31 cellular contexts compared by ENCODE assay signal in the genomic region with DNA sequence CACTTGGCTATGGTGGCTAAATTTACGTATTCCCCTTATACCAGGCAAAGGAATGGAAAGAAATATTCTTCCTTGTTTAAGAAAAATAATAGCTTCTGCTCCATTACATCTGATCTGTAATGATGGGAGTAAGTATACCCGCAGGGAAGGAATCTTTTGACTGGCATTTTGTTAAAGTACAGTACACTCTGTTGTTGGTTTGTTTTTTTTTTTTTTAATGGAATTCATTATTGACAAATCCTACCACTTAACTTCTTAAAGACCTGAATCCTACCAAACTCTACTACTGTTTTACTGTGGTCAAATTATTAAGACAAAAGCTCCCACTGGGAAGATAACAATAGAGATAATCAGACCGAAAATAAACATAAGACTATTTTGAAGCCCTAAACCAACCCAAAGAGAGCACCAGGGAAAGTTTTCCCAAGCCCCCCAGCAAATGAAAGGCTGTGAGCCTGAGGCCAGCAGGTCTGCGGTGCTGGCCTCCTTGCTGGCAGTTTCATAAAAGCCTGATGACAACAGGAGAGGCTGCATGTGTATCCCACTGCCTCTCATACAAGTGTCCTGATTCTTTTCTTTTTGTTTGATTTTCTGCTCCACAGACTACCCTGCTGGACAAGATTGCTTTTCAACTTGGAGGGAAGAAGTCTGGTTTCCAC.
DNase-seq lines count a peak whose midpoint lies in the region; ATAC-seq lines count a peak whose summit lies in the region.
"Had no signal": no experiment of that assay in that cellular context is flagged by ENCODE, and none has a peak within 500 bp of the region (broad histone marks: within the 10 kb centered on the region; RNA-seq: fewer than 3 reads in every experiment).

No MANE protein-coding gene starts in this region.

- no peak overlapping the region for H3K4me2 ChIP-seq in mesendoderm (ENCODE audit: low read length)
- H3K4me2 ChIP-seq: hepatocyte had no signal

- H3K27ac Mint-ChIP-seq in activated T-cell treated with anti-CD3 and anti-CD28 coated beads, Interleukin-2, amount 50 U/mL, for 24 hours: peak overlapping the region; percentile 64
- H3K27ac Mint-ChIP-seq: activated B cell treated with CpG ODN at 0.5 μM for 24 hours; activated naive CD4-positive, alpha-beta T cell treated with anti-CD3 and anti-CD28 coated beads, Interleukin-2, amount 50 U/mL, for 24 hours; activated T-helper 17 cell treated with anti-CD3 and anti-CD28 coated beads, Interleukin-2, amount 50 U/mL, for 72 hours; CD4-positive, alpha-beta T cell; nephron had no signal

- H3K9me3 Mint-ChIP-seq in activated T-cell treated with anti-CD3 and anti-CD28 coated beads, Interleukin-2, amount 50 U/mL, for 24 hours: no peaks in the 10 kb centered on the region
- H3K9me3 Mint-ChIP-seq: activated B cell treated with CpG ODN at 0.5 μM for 24 hours; activated naive CD4-positive, alpha-beta T cell treated with anti-CD3 and anti-CD28 coated beads, Interleukin-2, amount 50 U/mL, for 24 hours; activated T-helper 17 cell treated with anti-CD3 and anti-CD28 coated beads, Interleukin-2, amount 50 U/mL, for 72 hours; CD4-positive, alpha-beta T cell; nephron had no signal

- peaks cover 65% of the 10 kb centered on the region for H3K36me3 Mint-ChIP-seq in activated T-cell treated with anti-CD3 and anti-CD28 coated beads, Interleukin-2, amount 50 U/mL, for 24 hours (ENCODE audit: low read depth)

- no peak overlapping the region for H3K56ac ChIP-seq in mesendoderm (ENCODE audit: low read length)

- no peaks in the 10 kb centered on the region for H3K9me3 ChIP-seq in thymus (ENCODE audit: control insufficient read depth)
- H3K9me3 ChIP-seq: lower lobe of right lung, right atrium auricular region, SJSA1, testis had no signal

- H3K4me1 ChIP-seq in mesendoderm (ENCODE audit: control insufficient read depth, low read depth, low read length) (peaks cover 14% of the 10 kb centered on the region), thymus (ENCODE audit: control insufficient read depth, insufficient read depth, low read length) (no peaks in the 10 kb centered on the region)
- H3K4me1 ChIP-seq: lower lobe of right lung, parathyroid adenoma, testis had no signal

- no peak overlapping the region for H2BK120ac ChIP-seq in mesendoderm (ENCODE audit: low read depth, low read length)

- H3K4ac ChIP-seq in mesendoderm (ENCODE audit: low read depth, low read length): no peak overlapping the region

- no peaks in the 10 kb centered on the region for H3K79me2 ChIP-seq in mesendoderm (ENCODE audit: control insufficient read depth, insufficient read depth, low read length)
- H3K79me2 ChIP-seq: hepatocyte, parathyroid adenoma had no signal

- no peaks in the 10 kb centered on the region for H3K27me3 Mint-ChIP-seq in activated T-cell treated with anti-CD3 and anti-CD28 coated beads, Interleukin-2, amount 50 U/mL, for 24 hours
- H3K27me3 Mint-ChIP-seq: activated B cell treated with CpG ODN at 0.5 μM for 24 hours; activated naive CD4-positive, alpha-beta T cell treated with anti-CD3 and anti-CD28 coated beads, Interleukin-2, amount 50 U/mL, for 24 hours; activated T-helper 17 cell treated with anti-CD3 and anti-CD28 coated beads, Interleukin-2, amount 50 U/mL, for 72 hours; CD4-positive, alpha-beta T cell had no signal

- no peak overlapping the region for H2BK5ac ChIP-seq in mesendoderm (ENCODE audit: low read length)

- DNase-seq in activated T-cell treated with anti-CD3 and anti-CD28 coated beads, Interleukin-2, amount 50 U/mL, for 24 hours: no peak
- no peak for DNase-seq in activated T-cell treated with anti-CD3 and anti-CD28 coated beads for 4 hours
- peak; percentile 16 for DNase-seq in NCI-H69 (lab: John Stamatoyannopoulos, UW)
- DNase-seq in mesendoderm: peak; percentile 26
- DNase-seq in stimulated activated CD8-positive, alpha-beta memory T cell treated with anti-CD3 and anti-CD28 coated beads, Interleukin-4, amount 100 ng/mL, for 48 hours: no peak
- no peak for DNase-seq in mesenteric fat pad (ENCODE audit: low spot score)
- DNase-seq: activated B cell treated with CpG ODN at 0.5 μM for 24 hours; activated CD4-positive, alpha-beta T cell treated with anti-CD3 and anti-CD28 coated beads, Interleukin-2, amount 50 U/mL, for 4 hours; amniotic stem cell; CD4-positive, alpha-beta T cell; effector CD4-positive, alpha-beta T cell; lower lobe of right lung; MM.1S; NCI-H2081 treated with DMSO at 0.1 percent for 48 hours; NCI-H345; RPMI8226; small intestine; stimulated activated naive CD4-positive, alpha-beta T cell treated with Interleukin-2 at 50 U/mL for 16 hours; T-helper 1 cell; testis had no signal

- ATAC-seq in GM21619 (IDR thresholded peaks at IDR 0.05; ENCODE audit: unreplicated experiment): no peak
- ATAC-seq: activated T-helper 17 cell treated with anti-CD3 and anti-CD28 coated beads, Interleukin-2, amount 50 U/mL, for 72 hours; HepG2; lower lobe of right lung had no signal

- no peak overlapping the region for H3K23ac ChIP-seq in mesendoderm (ENCODE audit: low read length)

- H3K27ac ChIP-seq in mesendoderm (ENCODE audit: low read depth, low read length): no peak overlapping the region
- H3K27ac ChIP-seq in thymus (ENCODE audit: low read depth): peak overlapping the region; percentile 8
- H3K27ac ChIP-seq: hepatocyte, HL-60, lower lobe of right lung, parathyroid adenoma, right atrium auricular region, SJSA1, testis had no signal

- no peak overlapping the region for H2BK15ac ChIP-seq in mesendoderm (replicated peaks; ENCODE audit: low read depth)

- no peak overlapping the region for H4K5ac ChIP-seq in mesendoderm (ENCODE audit: low read length)

- no peak overlapping the region for H2AK5ac ChIP-seq in mesendoderm (ENCODE audit: low read length)

- WGBS in mesendoderm (ENCODE audit: extremely low coverage, insufficient coverage, low lambda C conversion rate): no CpG with 5 or more reads among the region's 4 CpGs
- 96% methylated on average over 4 of the region's 4 CpGs for WGBS in thymus

- H3K4me3 ChIP-seq in mesendoderm (ENCODE audit: low read length) (no peak overlapping the region), thymus (ENCODE audit: low read length) (no peak overlapping the region)
- H3K4me3 ChIP-seq: hepatocyte, lower lobe of right lung, right atrium auricular region, SJSA1, testis had no signal

- H3K4me3 Mint-ChIP-seq in activated T-cell treated with anti-CD3 and anti-CD28 coated beads, Interleukin-2, amount 50 U/mL, for 24 hours: no peak overlapping the region
- H3K4me3 Mint-ChIP-seq: activated B cell treated with CpG ODN at 0.5 μM for 24 hours; activated naive CD4-positive, alpha-beta T cell treated with anti-CD3 and anti-CD28 coated beads, Interleukin-2, amount 50 U/mL, for 24 hours; activated T-helper 17 cell treated with anti-CD3 and anti-CD28 coated beads, Interleukin-2, amount 50 U/mL, for 72 hours; CD4-positive, alpha-beta T cell; nephron had no signal

- H3K27me3 ChIP-seq in mesendoderm (ENCODE audit: insufficient read depth, low read length, poor library complexity) (no peaks in the 10 kb centered on the region), thymus (ENCODE audit: control insufficient read depth, insufficient read depth) (no peaks in the 10 kb centered on the region)
- H3K27me3 ChIP-seq: hepatocyte, right atrium auricular region, SJSA1, testis had no signal

- H3K4me1 Mint-ChIP-seq in activated T-cell treated with anti-CD3 and anti-CD28 coated beads, Interleukin-2, amount 50 U/mL, for 24 hours (ENCODE audit: low read depth): peaks cover 19% of the 10 kb centered on the region
- H3K4me1 Mint-ChIP-seq: activated B cell treated with CpG ODN at 0.5 μM for 24 hours, nephron had no signal

- H3K79me1 ChIP-seq in mesendoderm (ENCODE audit: low read length): no peaks in the 10 kb centered on the region

- no peak overlapping the region for H3K18ac ChIP-seq in mesendoderm (ENCODE audit: low read length)

- no peak overlapping the region for H4K8ac ChIP-seq in mesendoderm (ENCODE audit: low read depth, low read length)

- peak overlapping the region; percentile 6 for H3K9ac ChIP-seq in mesendoderm (ENCODE audit: low read length)
- H3K9ac ChIP-seq: parathyroid adenoma had no signal

- H3K36me3 ChIP-seq in mesendoderm (ENCODE audit: control insufficient read depth, insufficient read depth, low read length) (no peaks in the 10 kb centered on the region), thymus (ENCODE audit: control insufficient read depth, insufficient read depth) (peaks cover 9% of the 10 kb centered on the region)

Comparison
In these comparisons a context has a peak if more than half of its experiments do, and no peak if none do; other contexts are left out.
1. DNase-seq: peak in NCI-H69 (single experiment) and mesendoderm (single experiment); none in activated T-cell treated with anti-CD3 and anti-CD28 coated beads, Interleukin-2, amount 50 U/mL, for 24 hours (single experiment), activated T-cell treated with anti-CD3 and anti-CD28 coated beads for 4 hours (single experiment), stimulated activated CD8-positive, alpha-beta memory T cell treated with anti-CD3 and anti-CD28 coated beads, Interleukin-4, amount 100 ng/mL, for 48 hours (single experiment) and mesenteric fat pad (single experiment).